30 cellular contexts compared by ENCODE assay signal in the genomic region with DNA sequence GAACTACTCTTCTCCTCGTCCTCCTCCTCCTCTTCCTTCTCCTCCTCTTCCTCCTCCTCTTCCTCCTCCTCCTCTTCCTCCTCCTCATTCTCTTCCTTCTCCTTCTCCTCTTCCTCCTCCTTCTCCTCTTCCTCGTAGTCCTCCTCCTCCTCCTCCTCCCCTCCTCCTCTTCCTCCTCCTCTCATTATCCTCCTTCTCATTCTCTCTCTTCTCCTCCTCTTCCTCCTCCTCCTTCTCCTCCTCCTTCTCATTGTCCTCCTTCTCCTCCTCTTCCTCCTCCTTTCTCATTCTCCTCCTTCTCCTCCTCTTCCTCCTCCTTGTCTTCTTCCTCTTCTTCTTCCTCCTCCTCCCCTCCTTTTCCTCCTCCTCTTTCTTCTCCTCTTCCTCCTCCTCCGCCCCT. TPM values are rescaled to one million over a fixed set of nuclear protein-coding genes. Genes with fewer than 3 reads are reported as not detected.
"Had no signal": no experiment of that assay in that cellular context is flagged by ENCODE, and none has a peak within 500 bp of the region (broad histone marks: within the 10 kb centered on the region; RNA-seq: fewer than 3 reads in every experiment).

No MANE protein-coding gene starts in this region.

- ATAC-seq: left cardiac atrium; left lung; lower lobe of right lung; naive thymus-derived CD8-positive, alpha-beta T cell; pancreas; right cardiac atrium; stimulated activated memory B cell treated with anti-CD40 and anti-IgM and Interleukin-4, amounts not matched to agents 10 μg/mL and 1 μg/mL and 100 μg/mL, for 72 hours had no signal

- H3K4me3 Mint-ChIP-seq: naive thymus-derived CD8-positive, alpha-beta T cell; stimulated activated memory B cell treated with anti-CD40 and anti-IgM and Interleukin-4, amounts not matched to agents 10 μg/mL and 1 μg/mL and 100 μg/mL, for 72 hours had no signal

- DNase-seq: hippocampal formation; kidney glomerular epithelial cell; left cardiac atrium; left lung; mammary epithelial cell; mesenchymal stem cell; naive thymus-derived CD8-positive, alpha-beta T cell; nucleus accumbens; retina; right cardiac atrium; sigmoid colon; small intestine; stimulated activated CD4-positive, alpha-beta T cell treated with anti-CD3 and anti-CD28 coated beads, Interleukin-1b, Interleukin-23, amount 100 ng/mL, for 48 hours; stimulated activated CD4-positive, alpha-beta T cell treated with anti-CD3 and anti-CD28 coated beads, Interleukin-2, amount 100 ng/mL, for 48 hours; stimulated activated CD4-positive, alpha-beta T cell treated with anti-CD3 and anti-CD28 coated beads, Interleukin-4, amount 100 ng/mL, for 4 hours; stimulated activated CD8-positive, alpha-beta memory T cell treated with anti-CD3 and anti-CD28 coated beads, Interleukin-4, amount 100 ng/mL, for 48 hours; stimulated activated naive CD4-positive, alpha-beta T cell treated with Interleukin-2 at 50 U/mL for 16 hours; stomach; thyroid gland; transverse colon; upper lobe of left lung had no signal

- H3K9me3 Mint-ChIP-seq: naive thymus-derived CD8-positive, alpha-beta T cell; nephron; neural crest cell had no signal

- FAIRE-seq: keratinocyte, pancreas, small intestine had no signal

- H3K9me3 ChIP-seq: left lung, lower lobe of right lung, pancreas, prostate gland, sigmoid colon, stomach, testis, thyroid gland, transverse colon, upper lobe of left lung, vagina had no signal

- H3K36me3 ChIP-seq: left lung, lower lobe of right lung, pancreas, prostate gland, sigmoid colon, stomach, thyroid gland, transverse colon, upper lobe of left lung, vagina had no signal

- H3K27ac ChIP-seq: left lung, lower lobe of right lung, pancreas, prostate gland, sigmoid colon, stomach, testis, thyroid gland, transverse colon, upper lobe of left lung, vagina had no signal

- H3K4me3 ChIP-seq: left lung, lower lobe of right lung, pancreas, prostate gland, sigmoid colon, stomach, testis, thyroid gland, transverse colon, upper lobe of left lung, vagina had no signal

- H3K4me1 ChIP-seq: pancreas, prostate gland had no signal

- H3K27ac Mint-ChIP-seq: naive thymus-derived CD8-positive, alpha-beta T cell; stimulated activated memory B cell treated with anti-CD40 and anti-IgM and Interleukin-4, amounts not matched to agents 10 μg/mL and 1 μg/mL and 100 μg/mL, for 72 hours had no signal

- H3K27me3 ChIP-seq: pancreas, testis, thyroid gland, vagina had no signal

RNA-seq across cellular contexts. Expression of a gene that starts 4.1 kb away (rescaled TPM):
- polyA plus RNA-seq: naive thymus-derived CD8-positive, alpha-beta T cell had no signal
